In genomic region chr20:62638055-62638570, GRCh38 we compare ENCODE assay signal across 1 cellular context.
A peak's percentile ranks its signal among the peaks of the same experiment; 100 is the strongest.
TF ChIP-seq lines count a peak whose summit lies in the region.

No MANE protein-coding gene starts in this region.

TF ChIP-seq in HepG2, 621 proteins besides CTCF, POLR2A, EP300 and RAD21 (continued from another document and continues in another):
- TF ChIP-seq ZHX2 (IDR thresholded peaks at IDR 0.05; ENCODE audit: low read depth) (no peak), ZHX2 (CRISPR knock-in tag; IDR thresholded peaks at IDR 0.05; ENCODE audit: borderline replicate concordance) (no peak), ZBTB7B (CRISPR knock-in tag; IDR thresholded peaks at IDR 0.05) (peak; percentile 46; the same call in 1 of the 2 replicates), MXD1 (CRISPR knock-in tag; IDR thresholded peaks at IDR 0.05) (peak; percentile 40), SALL1 (CRISPR knock-in tag; IDR thresholded peaks at IDR 0.05) (peak; percentile 58; the same call in 1 of the 2 replicates), DZIP1 (CRISPR knock-in tag; IDR thresholded peaks at IDR 0.05) (0 out of 2 replicates have a peak, but pooled peaks have one; percentile 68), JUNB (CRISPR knock-in tag; IDR thresholded peaks at IDR 0.05; ENCODE audit: borderline replicate concordance) (no peak), ZNF841 (CRISPR knock-in tag; IDR thresholded peaks at IDR 0.05; ENCODE audit: borderline replicate concordance) (no peak), UBTF (CRISPR knock-in tag; IDR thresholded peaks at IDR 0.05) (peak; percentile 23; the same call in 1 of the 2 replicates), REPIN1 (CRISPR knock-in tag; IDR thresholded peaks at IDR 0.05; ENCODE audit: borderline replicate concordance, low read depth) (peak; percentile 12; the same call in 1 of the 2 replicates), THRA (CRISPR knock-in tag; IDR thresholded peaks at IDR 0.05; ENCODE audit: borderline replicate concordance) (no peak; the same call in 1 of the 2 replicates), RFX5 (IDR thresholded peaks at IDR 0.05; ENCODE audit: low read depth, low read length) (no peak), ZNF687 (CRISPR knock-in tag; IDR thresholded peaks at IDR 0.05) (peak; percentile 75), ZNF10 (CRISPR knock-in tag; IDR thresholded peaks at IDR 0.05; ENCODE audit: borderline replicate concordance, low read depth) (no peak), IRF2 (CRISPR knock-in tag; IDR thresholded peaks at IDR 0.05) (peak; percentile 58; the same call in 1 of the 2 replicates), TOPORS (CRISPR knock-in tag; IDR thresholded peaks at IDR 0.05) (peak; percentile 46; the same call in 1 of the 2 replicates), ARNTL (CRISPR knock-in tag; IDR thresholded peaks at IDR 0.05) (no peak), ZNF432 (CRISPR knock-in tag; IDR thresholded peaks at IDR 0.05; ENCODE audit: borderline replicate concordance) (0 out of 2 replicates have a peak, but pooled peaks have one; percentile 18), TCF7 (IDR thresholded peaks at IDR 0.05; ENCODE audit: low read depth) (0 out of 2 replicates have a peak, but pooled peaks have one; percentile 19), ZSCAN5A (CRISPR knock-in tag; IDR thresholded peaks at IDR 0.05; ENCODE audit: borderline replicate concordance) (peak; percentile 79; the same call in 1 of the 2 replicates), PHF21A (CRISPR knock-in tag; IDR thresholded peaks at IDR 0.05) (peak; percentile 54; the same call in 1 of the 2 replicates), HIC2 (CRISPR knock-in tag; IDR thresholded peaks at IDR 0.05; ENCODE audit: low read depth) (peak; percentile 50; the same call in 1 of the 2 replicates), ZNF609 (CRISPR knock-in tag; IDR thresholded peaks at IDR 0.05; ENCODE audit: borderline replicate concordance) (peak; percentile 17; the same call in 1 of the 2 replicates), SIX1 (CRISPR knock-in tag; IDR thresholded peaks at IDR 0.05; ENCODE audit: borderline replicate concordance) (no peak)
